Comparison of ENCODE assay signal across 1 cellular context in genomic region chr17:67770539-67770938, GRCh38.
TF ChIP-seq lines count a peak whose summit lies in the region.

No MANE protein-coding gene starts in this region.

TF ChIP-seq in GM12878, 131 proteins besides CTCF, POLR2A, EP300 and RAD21:
- TF ChIP-seq JUNB (IDR thresholded peaks at IDR 0.05), result peak; percentile 29; the same call in 1 of the 2 replicates
- TF ChIP-seq, protein P1, sequence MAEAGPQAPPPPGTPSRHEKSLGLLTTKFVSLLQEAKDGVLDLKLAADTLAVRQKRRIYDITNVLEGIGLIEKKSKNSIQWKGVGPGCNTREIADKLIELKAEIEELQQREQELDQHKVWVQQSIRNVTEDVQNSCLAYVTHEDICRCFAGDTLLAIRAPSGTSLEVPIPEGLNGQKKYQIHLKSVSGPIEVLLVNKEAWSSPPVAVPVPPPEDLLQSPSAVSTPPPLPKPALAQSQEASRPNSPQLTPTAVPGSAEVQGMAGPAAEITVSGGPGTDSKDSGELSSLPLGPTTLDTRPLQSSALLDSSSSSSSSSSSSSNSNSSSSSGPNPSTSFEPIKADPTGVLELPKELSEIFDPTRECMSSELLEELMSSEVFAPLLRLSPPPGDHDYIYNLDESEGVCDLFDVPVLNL (IDR thresholded peaks at IDR 0.05; ENCODE audit: low read depth, low read length), result no peak
